In genomic region chr5:40831346-40832210, GRCh38 we compare ENCODE assay signal across 1 cellular context.
TF ChIP-seq lines count a peak whose summit lies in the region.

No MANE protein-coding gene starts in this region.

TF ChIP-seq in GM12878, 131 proteins besides CTCF, POLR2A, EP300 and RAD21:
- TF ChIP-seq RFX5 (IDR thresholded peaks at IDR 0.05; ENCODE audit: low read depth, low read length) (no peak), CBX3 (IDR thresholded peaks at IDR 0.05; ENCODE audit: borderline replicate concordance, low read depth) (no peak), MTA3 (IDR thresholded peaks at IDR 0.05; ENCODE audit: borderline replicate concordance, low read length) (no peak), PAX5 (IDR thresholded peaks at IDR 0.05; ENCODE audit: borderline replicate concordance, low read depth, low read length) (no peak), E2F8 (IDR thresholded peaks at IDR 0.05; ENCODE audit: low read depth, partially characterized antibody) (no peak), JUNB (IDR thresholded peaks at IDR 0.05) (0 out of 2 replicates have a peak, but pooled peaks have one; percentile 28), CREB1 (IDR thresholded peaks at IDR 0.05; ENCODE audit: low read depth) (no peak), NR2C2 (IDR thresholded peaks at IDR 0.05; ENCODE audit: borderline replicate concordance, control insufficient read depth, insufficient read length, low read depth) (no peak), NFIC (IDR thresholded peaks at IDR 0.05; ENCODE audit: low read depth, low read length) (0 out of 2 replicates have a peak, but pooled peaks have one; percentile 21), SMAD5 (IDR thresholded peaks at IDR 0.05; ENCODE audit: low read depth) (no peak), ZNF384 (IDR thresholded peaks at IDR 0.05; ENCODE audit: borderline replicate concordance, low read depth, low read length) (0 out of 2 replicates have a peak, but pooled peaks have one; percentile 18), PML (IDR thresholded peaks at IDR 0.05; ENCODE audit: low read length) (peak; percentile 42; the same call in 1 of the 2 replicates), FOXM1 (IDR thresholded peaks at IDR 0.05; ENCODE audit: low read depth, low read length) (peak; percentile 42; the same call in 1 of the 2 replicates), POLR2AphosphoS5 (IDR thresholded peaks at IDR 0.05; ENCODE audit: low read length) (peak; percentile 21), ATF2 (IDR thresholded peaks at IDR 0.05; ENCODE audit: low read length) (peak; percentile 48; the same call in 1 of the 2 replicates), REST (IDR thresholded peaks at IDR 0.05; ENCODE audit: low read depth, low read length) (no peak), KDM1A (IDR thresholded peaks at IDR 0.05; ENCODE audit: borderline replicate concordance) (no peak), RUNX3 (IDR thresholded peaks at IDR 0.05; ENCODE audit: low read length) (peak; percentile 23; the same call in 1 of the 2 replicates)
